Comparison of ENCODE assay signal across 19 cellular contexts in genomic region chr2:169184074-169184473, GRCh38.
"Had no signal": no experiment of that assay in that cellular context is flagged by ENCODE, and none has a peak within 500 bp of the region (broad histone marks: within the 10 kb centered on the region; RNA-seq: fewer than 3 reads in every experiment).

No MANE protein-coding gene starts in this region.

- H3K27ac Mint-ChIP-seq: activated naive CD8-positive, alpha-beta T cell treated with anti-CD3 and anti-CD28 coated beads, Interleukin-2, amount 50 U/mL, for 24 hours; stimulated activated naive CD8-positive, alpha-beta T cell treated with anti-CD3 and anti-CD28 coated beads, Interleukin-15, Interleukin-2, amounts not matched to agents 100 ng/mL and 50 ng/mL, for 24 hours; T-cell had no signal

- H3K4me1 Mint-ChIP-seq: activated naive CD8-positive, alpha-beta T cell treated with anti-CD3 and anti-CD28 coated beads, Interleukin-2, amount 50 U/mL, for 24 hours; central memory CD8-positive, alpha-beta T cell; T-cell had no signal

- H3K4me3 Mint-ChIP-seq: activated naive CD8-positive, alpha-beta T cell treated with anti-CD3 and anti-CD28 coated beads, Interleukin-2, amount 50 U/mL, for 24 hours; central memory CD8-positive, alpha-beta T cell; neural crest cell; stimulated activated naive CD8-positive, alpha-beta T cell treated with anti-CD3 and anti-CD28 coated beads, Interleukin-15, Interleukin-2, amounts not matched to agents 100 ng/mL and 50 ng/mL, for 24 hours; T-cell had no signal

- H3K9me3 Mint-ChIP-seq: activated naive CD8-positive, alpha-beta T cell treated with anti-CD3 and anti-CD28 coated beads, Interleukin-2, amount 50 U/mL, for 24 hours; central memory CD8-positive, alpha-beta T cell; stimulated activated naive CD8-positive, alpha-beta T cell treated with anti-CD3 and anti-CD28 coated beads, Interleukin-15, Interleukin-2, amounts not matched to agents 100 ng/mL and 50 ng/mL, for 24 hours; T-cell had no signal

- H3K4me3 ChIP-seq: ascending aorta, coronary artery, gastroesophageal sphincter, lung, prostate gland, right lobe of liver, smooth muscle cell had no signal

- ATAC-seq: activated CD4-positive, CD25-positive, alpha-beta regulatory T cell treated with anti-CD3 and anti-CD28 coated beads, Interleukin-2, amount 50 U/mL, for 24 hours; activated naive CD8-positive, alpha-beta T cell treated with anti-CD3 and anti-CD28 coated beads, Interleukin-2, amount 50 U/mL, for 24 hours; gastroesophageal sphincter; right lobe of liver; T-cell had no signal

- H3K36me3 Mint-ChIP-seq: T-cell had no signal

- DNase-seq: activated CD4-positive, alpha-beta T cell treated with anti-CD3 and anti-CD28 coated beads, Interleukin-2, amount 50 U/mL, for 1 hour; activated naive CD4-positive, alpha-beta T cell treated with Interleukin-2 at 50 U/mL for 16 hours; activated naive CD8-positive, alpha-beta T cell treated with anti-CD3 and anti-CD28 coated beads, Interleukin-2, amount 50 U/mL, for 24 hours; effector CD8-positive, alpha-beta T cell; right lobe of liver; stimulated activated CD4-positive, alpha-beta T cell treated with anti-CD3 and anti-CD28 coated beads, Interleukin-4, amount 100 ng/mL, for 4 hours; stimulated activated CD8-positive, alpha-beta memory T cell treated with anti-CD3 and anti-CD28 coated beads, Interleukin-4, amount 100 ng/mL, for 48 hours; T-cell; T-helper 9 cell had no signal
